ENCODE assay signal across 9 cellular contexts in genomic region chr6:108597601-108598315, GRCh38. TPM values are rescaled to one million over a fixed set of nuclear protein-coding genes. Genes with fewer than 3 reads are reported as not detected.
DNase-seq lines count a peak whose midpoint lies in the region; ATAC-seq and TF ChIP-seq lines count a peak whose summit lies in the region.
"Had no signal": no experiment of that assay in that cellular context is flagged by ENCODE, and none has a peak within 500 bp of the region (broad histone marks: within the 10 kb centered on the region; RNA-seq: fewer than 3 reads in every experiment).

No MANE protein-coding gene starts in this region.

- peaks cover 87% of the 10 kb centered on the region for H3K79me2 ChIP-seq in ACC112 (ENCODE audit: control insufficient read depth, insufficient read depth, low read length, unreplicated experiment)

- H3K9me3 Mint-ChIP-seq in glutamatergic neuron (ENCODE audit: unreplicated experiment) = no peaks in the 10 kb centered on the region

- TF ChIP-seq CTCF in breast epithelium (IDR thresholded peaks at IDR 0.05) = no peak
- no peak for TF ChIP-seq CTCF in glutamatergic neuron (IDR thresholded peaks at IDR 0.05; ENCODE audit: partially characterized antibody, unreplicated experiment)

- no peaks in the 10 kb centered on the region for H3K36me3 Mint-ChIP-seq in glutamatergic neuron (ENCODE audit: unreplicated experiment)

- H3K9ac ChIP-seq in muscle layer of colon (ENCODE audit: low read length) = no peak overlapping the region

- no peak overlapping the region for H2AFZ ChIP-seq in ACC112 (ENCODE audit: low read length, unreplicated experiment)

- H3K4me1 ChIP-seq in ACC112 (ENCODE audit: control insufficient read depth, insufficient read depth, low read length, unreplicated experiment) = peaks cover 48% of the 10 kb centered on the region
- peaks cover 12 to 35% of the 10 kb centered on the region in 2 donors for H3K4me1 ChIP-seq in breast epithelium
- peaks cover 70% of the 10 kb centered on the region for H3K4me1 ChIP-seq in muscle layer of colon (ENCODE audit: insufficient read depth, low read length)

- no peak overlapping the region for H3K27ac Mint-ChIP-seq in glutamatergic neuron (ENCODE audit: unreplicated experiment)

- intact Hi-C loops in breast epithelium (cut with DNase I; ENCODE audit: low total_unique reads) = no loop called here

- H3K27ac ChIP-seq in ACC112 (ENCODE audit: low read depth, low read length) (peak overlapping the region; percentile 30; the same call in 1 of the 2 replicates), breast epithelium (peak overlapping the region; percentile 34 to 64), muscle layer of colon (ENCODE audit: low read depth, low read length) (peak overlapping the region; percentile 59)

- TF ChIP-seq POLR2A in breast epithelium (IDR thresholded peaks at IDR 0.05) = no peak

- no peak overlapping the region for H3K4me3 Mint-ChIP-seq in glutamatergic neuron (ENCODE audit: unreplicated experiment)

- H3K9me3 ChIP-seq in breast epithelium (no peaks in the 10 kb centered on the region), muscle layer of colon (ENCODE audit: low read length) (no peaks in the 10 kb centered on the region)

- no peaks in the 10 kb centered on the region for H3K27me3 Mint-ChIP-seq in glutamatergic neuron (ENCODE audit: unreplicated experiment)

- peak; percentile 51 for ATAC-seq in HG02885 (IDR thresholded peaks at IDR 0.05; ENCODE audit: poor library complexity, unreplicated experiment)
- ATAC-seq in HG02623 (IDR thresholded peaks at IDR 0.05; ENCODE audit: unreplicated experiment) = no peak

- H3K36me3 ChIP-seq in ACC112 (ENCODE audit: insufficient read depth, low read length) (no peaks in the 10 kb centered on the region), breast epithelium (no peaks in the 10 kb centered on the region), muscle layer of colon (ENCODE audit: insufficient read depth, low read length) (no peaks in the 10 kb centered on the region)

- DNase-seq in breast epithelium (ENCODE audit: low spot score in 2 of 2) (no peak), SKM-1 (lab: John Stamatoyannopoulos, UW; ENCODE audit: unreplicated experiment) (no peak), NCI-H1694 (lab: John Stamatoyannopoulos, UW) (no peak), glutamatergic neuron (no peak)
- DNase-seq: activated CD4-positive, alpha-beta T cell treated with anti-CD3 and anti-CD28 coated beads for 1 hour had no signal

- H3K27me3 ChIP-seq in ACC112 (ENCODE audit: insufficient read depth, low read length) (no peaks in the 10 kb centered on the region), breast epithelium (no peaks in the 10 kb centered on the region), muscle layer of colon (ENCODE audit: control insufficient read depth in 1 of 2, insufficient read depth in 2 of 2, low read length in 2 of 2) (no peaks in the 10 kb centered on the region)

- no peak overlapping the region for H3K4me3 ChIP-seq in ACC112 (ENCODE audit: low read depth, low read length)
- H3K4me3 ChIP-seq in breast epithelium = no peak overlapping the region
- no peak overlapping the region for H3K4me3 ChIP-seq in muscle layer of colon (ENCODE audit: low read depth in 1 of 2, low read length in 2 of 2)

- peaks cover 7% of the 10 kb centered on the region for H3K4me1 Mint-ChIP-seq in glutamatergic neuron (ENCODE audit: low read depth, unreplicated experiment)

RNA-seq across cellular contexts. Expression of gene FOXO3, which starts 37.0 kb away (rescaled TPM):
- 100 to 1,000 TPM; 107 to 181 (median 155) TPM for total RNA-seq in breast epithelium
- 30.3 TPM for total RNA-seq in glutamatergic neuron (ENCODE audit: unreplicated experiment)
